Comparison of ENCODE assay signal across 11 cellular contexts in genomic region chr6:143549630-143550268, GRCh38. TPM values are rescaled to one million over a fixed set of nuclear protein-coding genes. Genes with fewer than 3 reads are reported as not detected.
DNase-seq lines count a peak whose midpoint lies in the region; ATAC-seq and TF ChIP-seq lines count a peak whose summit lies in the region.
"Had no signal": no experiment of that assay in that cellular context is flagged by ENCODE, and none has a peak within 500 bp of the region (broad histone marks: within the 10 kb centered on the region; RNA-seq: fewer than 3 reads in every experiment).

No MANE protein-coding gene starts in this region.

- no peaks in the 10 kb centered on the region for H3K27me3 Mint-ChIP-seq in activated naive CD4-positive, alpha-beta T cell treated with anti-CD3 and anti-CD28 coated beads, Interleukin-2, amount 50 U/mL, for 24 hours
- no peaks in the 10 kb centered on the region for H3K27me3 Mint-ChIP-seq in chondrocyte (ENCODE audit: low read depth)

- H3K9me3 Mint-ChIP-seq in activated naive CD4-positive, alpha-beta T cell treated with anti-CD3 and anti-CD28 coated beads, Interleukin-2, amount 50 U/mL, for 24 hours = no peaks in the 10 kb centered on the region
- H3K9me3 Mint-ChIP-seq in chondrocyte (ENCODE audit: low read depth) = no peaks in the 10 kb centered on the region

- H3K4me3 Mint-ChIP-seq in activated naive CD4-positive, alpha-beta T cell treated with anti-CD3 and anti-CD28 coated beads, Interleukin-2, amount 50 U/mL, for 24 hours = peak overlapping the region; percentile 41
- no peak overlapping the region for H3K4me3 Mint-ChIP-seq in chondrocyte (ENCODE audit: unreplicated experiment)

- H3K4me1 Mint-ChIP-seq in activated naive CD4-positive, alpha-beta T cell treated with anti-CD3 and anti-CD28 coated beads, Interleukin-2, amount 50 U/mL, for 24 hours = peaks cover 81% of the 10 kb centered on the region
- peaks cover 9% of the 10 kb centered on the region for H3K4me1 Mint-ChIP-seq in chondrocyte (ENCODE audit: low read depth)

- DNase-seq in GM10266 (ENCODE audit: extremely low spot score) (peak; percentile 41), NCI-H2171 treated with DMSO at 0.1 percent for 48 hours (lab: John Stamatoyannopoulos, UW) (no peak), chondrocyte (ENCODE audit: low spot score) (no peak), NCI-H1436 treated with DMSO at 0.1 percent for 48 hours (lab: John Stamatoyannopoulos, UW) (no peak), hypothalamus (lab: John Stamatoyannopoulos, UW) (no peak)
- DNase-seq: C1 segment of cervical spinal cord, HCEC 1CT, transverse colon had no signal

- H3K36me3 Mint-ChIP-seq in activated naive CD4-positive, alpha-beta T cell treated with anti-CD3 and anti-CD28 coated beads, Interleukin-2, amount 50 U/mL, for 24 hours = no peaks in the 10 kb centered on the region
- no peaks in the 10 kb centered on the region for H3K36me3 Mint-ChIP-seq in chondrocyte (ENCODE audit: low read depth)

- ATAC-seq in GM21526 (IDR thresholded peaks at IDR 0.05; ENCODE audit: low FRiP score, unreplicated experiment) (peak; percentile 82), HG03575 (IDR thresholded peaks at IDR 0.05; ENCODE audit: extremely low read depth, insufficient number of reproducible peaks, low FRiP score, unreplicated experiment) (peak; percentile 65)

- no peak for TF ChIP-seq CTCF in GM10266 (IDR thresholded peaks at IDR 0.05; ENCODE audit: control insufficient read depth, insufficient read depth, low read depth, missing control alignments)
- TF ChIP-seq CTCF in chondrocyte (IDR thresholded peaks at IDR 0.05) = no peak

- H3K27ac Mint-ChIP-seq in activated naive CD4-positive, alpha-beta T cell treated with anti-CD3 and anti-CD28 coated beads, Interleukin-2, amount 50 U/mL, for 24 hours = peak overlapping the region; percentile 36
- H3K27ac Mint-ChIP-seq in chondrocyte (ENCODE audit: unreplicated experiment) = no peak overlapping the region

RNA-seq across cellular contexts. Expression of gene FUCA2, which starts 38.2 kb away (rescaled TPM):
- total RNA-seq in chondrocyte = 52.4 to 57.6 TPM (median 54.4 TPM) in 3 replicates
